Comparison of ENCODE assay signal across 33 cellular contexts in the genomic region with DNA sequence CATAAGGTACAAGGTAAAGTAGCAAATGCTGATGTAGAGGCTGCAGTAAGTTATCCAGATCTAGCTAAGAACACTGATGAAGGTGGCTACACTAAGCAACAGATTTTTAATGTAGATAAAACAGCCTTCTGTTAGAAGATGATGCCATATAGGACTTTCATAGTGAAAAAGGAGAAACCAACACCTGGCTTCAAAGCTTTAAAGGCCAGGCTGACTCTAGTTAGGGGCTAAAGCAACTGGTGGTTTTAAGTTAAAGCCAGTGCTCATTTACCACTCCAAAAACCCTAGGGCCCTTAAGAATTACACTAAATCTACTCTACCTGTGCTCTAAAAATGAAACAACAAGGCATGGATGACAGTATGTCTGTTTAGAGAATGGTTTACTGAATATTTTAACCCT.
"Had no signal": no experiment of that assay in that cellular context is flagged by ENCODE, and none has a peak within 500 bp of the region (broad histone marks: within the 10 kb centered on the region; RNA-seq: fewer than 3 reads in every experiment).

No MANE protein-coding gene starts in this region.

- H3K36me3 ChIP-seq: adrenal gland, breast epithelium, Peyer's patch had no signal

- H3K4me3 ChIP-seq: adrenal gland, body of pancreas, breast epithelium, Peyer's patch had no signal

- H3K27ac ChIP-seq: adrenal gland, body of pancreas, breast epithelium, KMS-11, Peyer's patch, VCaP had no signal

- H3K4me1 ChIP-seq: adrenal gland, body of pancreas, breast epithelium, Peyer's patch had no signal

- H3K27me3 Mint-ChIP-seq: activated naive CD4-positive, alpha-beta T cell treated with anti-CD3 and anti-CD28 coated beads, Interleukin-2, amount 50 U/mL, for 24 hours; activated T-helper 17 cell treated with anti-CD3 and anti-CD28 coated beads, Interleukin-2, amount 50 U/mL, for 72 hours had no signal

- H3K4me3 Mint-ChIP-seq: activated B cell treated with CpG ODN at 0.5 μM for 24 hours; activated naive CD4-positive, alpha-beta T cell treated with anti-CD3 and anti-CD28 coated beads, Interleukin-2, amount 50 U/mL, for 24 hours; activated T-helper 17 cell treated with anti-CD3 and anti-CD28 coated beads, Interleukin-2, amount 50 U/mL, for 72 hours had no signal

- H3K27ac Mint-ChIP-seq: activated B cell treated with CpG ODN at 0.5 μM for 24 hours; activated naive CD4-positive, alpha-beta T cell treated with anti-CD3 and anti-CD28 coated beads, Interleukin-2, amount 50 U/mL, for 24 hours; activated T-helper 17 cell treated with anti-CD3 and anti-CD28 coated beads, Interleukin-2, amount 50 U/mL, for 72 hours had no signal

- ATAC-seq: activated T-helper 17 cell treated with anti-CD3 and anti-CD28 coated beads, Interleukin-2, amount 50 U/mL, for 72 hours; body of pancreas; PC-3; SK-N-SH treated with all-trans-retinoic acid at 6 μM for 48 hours had no signal

- H3K4me1 Mint-ChIP-seq: activated B cell treated with CpG ODN at 0.5 μM for 24 hours had no signal

- DNase-seq: activated B cell treated with CpG ODN at 0.5 μM for 24 hours; activated CD4-positive, alpha-beta T cell treated with anti-CD3 and anti-CD28 coated beads for 48 hours; activated CD4-positive, alpha-beta T cell treated with anti-CD3 and anti-CD28 coated beads, Interleukin-2, amount 50 U/mL, for 4 hours; activated CD4-positive, CD25-positive, alpha-beta regulatory T cell treated with anti-CD3 and anti-CD28 coated beads, Interleukin-2, amount 50 U/mL, for 72 hours; activated CD8-positive, alpha-beta memory T cell treated with anti-CD3 and anti-CD28 coated beads, Interleukin-2, amount 50 U/mL, for 4 hours; activated effector memory CD4-positive, alpha-beta T cell treated with anti-CD3 and anti-CD28 coated beads, Interleukin-2, amount 50 U/mL, for 16 hours; activated naive CD4-positive, alpha-beta T cell; activated T-cell treated with anti-CD3 and anti-CD28 coated beads for 4 hours; activated T-cell treated with anti-CD3 and anti-CD28 coated beads, Interleukin-2, amount 50 U/mL, for 48 hours; adrenal gland; body of pancreas; NCI-H1092 treated with DMSO at 0.1 percent for 48 hours; NCI-H1417; NCI-H146; NCI-H187 treated with DMSO at 0.1 percent for 48 hours; NCI-H2081; NCI-H226; NCI-H446 treated with DMSO at 0.1 percent for 48 hours; NCI-H524; NCI-H69; PC-3; Peyer's patch; RPMI8226; SHP77 treated with DMSO at 0.1 percent for 48 hours; SW 1271; T-helper 1 cell; T-helper 9 cell had no signal

- H3K9me3 ChIP-seq: adrenal gland, body of pancreas, Peyer's patch had no signal

- H3K27me3 ChIP-seq: adrenal gland, body of pancreas, breast epithelium, Peyer's patch had no signal
